23 cellular contexts compared by ENCODE assay signal in the genomic region with DNA sequence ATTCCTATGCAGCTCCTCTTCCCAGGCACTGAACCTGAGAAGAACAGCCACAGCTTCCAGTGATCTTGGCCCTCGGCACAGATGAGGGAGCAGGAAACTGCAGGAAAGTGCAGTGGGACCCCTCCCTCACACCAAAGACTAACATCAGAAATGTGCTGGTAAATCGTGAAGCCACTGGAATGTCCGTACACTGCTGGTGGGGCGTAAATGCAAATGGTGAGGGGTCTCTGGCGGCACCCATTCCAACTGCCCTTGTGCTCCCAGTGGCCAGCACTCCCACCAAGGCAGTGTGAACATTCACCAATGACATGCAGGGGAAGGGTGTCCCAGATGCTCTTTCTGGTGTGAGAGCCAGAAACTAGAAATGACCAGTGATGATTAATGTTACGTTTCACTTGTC.
"Had no signal": no experiment of that assay in that cellular context is flagged by ENCODE, and none has a peak within 500 bp of the region (broad histone marks: within the 10 kb centered on the region; RNA-seq: fewer than 3 reads in every experiment).

No MANE protein-coding gene starts in this region.

- H3K36me3 Mint-ChIP-seq: immature natural killer cell; naive thymus-derived CD4-positive, alpha-beta T cell; neural progenitor cell; stimulated activated naive B cell treated with anti-CD40 and anti-IgM and Interleukin-4, amounts not matched to agents 10 μg/mL and 1 μg/mL and 100 μg/mL, for 72 hours had no signal

- FAIRE-seq: frontal cortex, keratinocyte had no signal

- DNase-seq: effector CD4-positive, alpha-beta T cell; hypothalamus; immature natural killer cell; mesenchymal stem cell; midbrain; naive thymus-derived CD4-positive, alpha-beta T cell; sigmoid colon; stimulated activated CD4-positive, alpha-beta T cell treated with anti-CD3 and anti-CD28 coated beads, Interleukin-15, amount 100 ng/mL, for 24 hours; stimulated activated CD4-positive, alpha-beta T cell treated with anti-CD3 and anti-CD28 coated beads, Interleukin-2, amount 100 ng/mL, for 48 hours; stimulated activated naive B cell treated with anti-CD40 and anti-IgM and Interleukin-4, amounts not matched to agents 10 μg/mL and 1 μg/mL and 100 μg/mL, for 72 hours had no signal

- H3K27me3 ChIP-seq: neural progenitor cell, right atrium auricular region, tibial nerve, vagina had no signal

- ATAC-seq: left lung; naive thymus-derived CD4-positive, alpha-beta T cell; stimulated activated naive B cell treated with anti-CD40 and anti-IgM and Interleukin-4, amounts not matched to agents 10 μg/mL and 1 μg/mL and 100 μg/mL, for 72 hours had no signal

- H3K4me1 Mint-ChIP-seq: immature natural killer cell; nephron; stimulated activated naive B cell treated with anti-CD40 and anti-IgM and Interleukin-4, amounts not matched to agents 10 μg/mL and 1 μg/mL and 100 μg/mL, for 72 hours had no signal

- H3K4me3 ChIP-seq: dorsolateral prefrontal cortex, left lung, neural progenitor cell, prostate gland, right atrium auricular region, sigmoid colon, thoracic aorta, tibial nerve, vagina had no signal

- H3K27ac Mint-ChIP-seq: immature natural killer cell; naive thymus-derived CD4-positive, alpha-beta T cell; nephron; neural progenitor cell; stimulated activated naive B cell treated with anti-CD40 and anti-IgM and Interleukin-4, amounts not matched to agents 10 μg/mL and 1 μg/mL and 100 μg/mL, for 72 hours; stimulated activated naive CD8-positive, alpha-beta T cell treated with anti-CD3 and anti-CD28 coated beads, Interleukin-15, Interleukin-2, amounts not matched to agents 100 ng/mL and 50 ng/mL, for 24 hours had no signal

- H3K4me1 ChIP-seq: left lung, neural progenitor cell, parathyroid adenoma, prostate gland, right atrium auricular region, sigmoid colon, tibial nerve, vagina had no signal

- H3K27ac ChIP-seq: dorsolateral prefrontal cortex, left lung, neural progenitor cell, parathyroid adenoma, prostate gland, right atrium auricular region, sigmoid colon, thoracic aorta, tibial nerve, vagina had no signal

- H2AFZ ChIP-seq: neural progenitor cell, parathyroid adenoma had no signal

- H3K4me2 ChIP-seq: neural progenitor cell had no signal

- H3K36me3 ChIP-seq: left lung, neural progenitor cell, prostate gland, right atrium auricular region, sigmoid colon, thoracic aorta, tibial nerve, vagina had no signal

- H3K9me3 Mint-ChIP-seq: nephron; neural progenitor cell; stimulated activated naive CD8-positive, alpha-beta T cell treated with anti-CD3 and anti-CD28 coated beads, Interleukin-15, Interleukin-2, amounts not matched to agents 100 ng/mL and 50 ng/mL, for 24 hours had no signal

- H3K4me3 Mint-ChIP-seq: immature natural killer cell; naive thymus-derived CD4-positive, alpha-beta T cell; nephron; neural progenitor cell; stimulated activated naive B cell treated with anti-CD40 and anti-IgM and Interleukin-4, amounts not matched to agents 10 μg/mL and 1 μg/mL and 100 μg/mL, for 72 hours; stimulated activated naive CD8-positive, alpha-beta T cell treated with anti-CD3 and anti-CD28 coated beads, Interleukin-15, Interleukin-2, amounts not matched to agents 100 ng/mL and 50 ng/mL, for 24 hours had no signal

- H3K9ac ChIP-seq: neural progenitor cell, parathyroid adenoma had no signal

- H3K9me3 ChIP-seq: left lung, prostate gland, right atrium auricular region, sigmoid colon, thoracic aorta, tibial nerve, vagina had no signal

- H3K79me2 ChIP-seq: parathyroid adenoma had no signal
